In genomic region chr7:5470167-5470532, GRCh38 we compare ENCODE assay signal across 25 cellular contexts. TPM values are rescaled to one million over a fixed set of nuclear protein-coding genes. Genes with fewer than 3 reads are reported as not detected.
A peak's percentile ranks its signal among the peaks of the same experiment; 100 is the strongest.
DNase-seq lines count a peak whose midpoint lies in the region; ATAC-seq, FAIRE-seq and TF ChIP-seq lines count a peak whose summit lies in the region.
"Had no signal": no experiment of that assay in that cellular context is flagged by ENCODE, and none has a peak within 500 bp of the region (broad histone marks: within the 10 kb centered on the region; RNA-seq: fewer than 3 reads in every experiment).

No MANE protein-coding gene starts in this region.

- ATAC-seq in A549 (peak; percentile 51 to 54; a peak in 5 of 6 replicates), HCT116 (peak; percentile 37), K562 (no peak), T-cell (replicated peaks in 1 of 4) (no peak), mucosa of descending colon (no peak)

- TF ChIP-seq POLR2A in A549 (IDR thresholded peaks at IDR 0.05; ENCODE audit: low read length), result no peak
- no peak for TF ChIP-seq POLR2A in HCT116 (IDR thresholded peaks at IDR 0.05; ENCODE audit: borderline replicate concordance, extremely low read depth, insufficient read depth, insufficient read length)
- no peak for TF ChIP-seq POLR2A in K562 (conservative IDR thresholded peaks at IDR 0.05)

- no peak overlapping the region for H4K8ac ChIP-seq in mesenchymal stem cell (ENCODE audit: low read length)

- peaks cover 7% of the 10 kb centered on the region; the same call in 1 of the 3 replicates for H3K9me3 ChIP-seq in A549
- H3K9me3 ChIP-seq in HCT116 (ENCODE audit: control insufficient read depth in 1 of 2, insufficient read depth in 1 of 2, low read depth in 1 of 2, low read length in 2 of 2), result peaks cover 0 to 4% of the 10 kb centered on the region in 2 experiments; a peak in 1 of 4 replicates
- H3K9me3 ChIP-seq in K562 (replicated peaks; ENCODE audit: control insufficient read depth, insufficient read depth, low read depth, low read length), result peaks cover 7% of the 10 kb centered on the region
- peaks cover 5% of the 10 kb centered on the region for H3K9me3 ChIP-seq in mesenchymal stem cell (ENCODE audit: control insufficient read depth, low read length)
- H3K9me3 ChIP-seq in mucosa of descending colon, result no peaks in the 10 kb centered on the region
- H3K9me3 ChIP-seq: Caco-2, prostate gland, SJSA1, suprapubic skin, vagina had no signal

- peaks cover 8% of the 10 kb centered on the region for H3K36me3 Mint-ChIP-seq in T-cell
- peaks cover 5% of the 10 kb centered on the region for H3K36me3 Mint-ChIP-seq in activated naive CD8-positive, alpha-beta T cell treated with anti-CD3 and anti-CD28 coated beads for 36 hours

- no peak overlapping the region for H3K27ac Mint-ChIP-seq in T-cell
- no peak overlapping the region for H3K27ac Mint-ChIP-seq in activated naive CD8-positive, alpha-beta T cell treated with anti-CD3 and anti-CD28 coated beads for 36 hours
- H3K27ac Mint-ChIP-seq: activated T-cell treated with anti-CD3 and anti-CD28 coated beads, Interleukin-2, amount 50 U/mL, for 24 hours; T-helper 1 cell treated with Interleukin-12 subunit alpha and Interleukin-12 subunit beta and Interleukin-4 antibody, amounts not matched to agents 30 μg/mL and 1 μg/mL, for 36 hours had no signal

- H3K9me1 ChIP-seq in K562 (ENCODE audit: control insufficient read depth, insufficient read depth, low read length), result no peaks in the 10 kb centered on the region

- H3K9ac ChIP-seq in HCT116 (ENCODE audit: low read length) (no peak overlapping the region), K562 (ENCODE audit: insufficient read depth in 1 of 2, low read depth in 2 of 2, low read length in 2 of 2) (no peak overlapping the region), mesenchymal stem cell (ENCODE audit: low read length) (no peak overlapping the region)
- H3K9ac ChIP-seq: GM23248 had no signal

- H2BK120ac ChIP-seq in mesenchymal stem cell (ENCODE audit: low read depth, low read length), result no peak overlapping the region

- H2BK5ac ChIP-seq in mesenchymal stem cell (ENCODE audit: low read depth, low read length, poor library complexity, severe bottlenecking), result no peak overlapping the region

- H3K4me2 ChIP-seq in A549 (no peak overlapping the region), HCT116 (ENCODE audit: low read length) (no peak overlapping the region), K562 (ENCODE audit: insufficient read depth, low read length) (no peak overlapping the region), mesenchymal stem cell (ENCODE audit: low read length, poor library complexity, severe bottlenecking) (no peak overlapping the region)
- H3K4me2 ChIP-seq: PC-9, smooth muscle cell had no signal

- H3K4me1 ChIP-seq in A549 (no peaks in the 10 kb centered on the region), HCT116 (ENCODE audit: control insufficient read depth in 1 of 2, insufficient read depth in 2 of 2, low read length in 2 of 2) (no peaks in the 10 kb centered on the region), K562 (replicated peaks in 1 of 2; ENCODE audit: control insufficient read depth in 2 of 2, insufficient read depth in 2 of 2, low read length in 2 of 2) (peaks cover 3 to 31% of the 10 kb centered on the region in 2 experiments; a peak in 4 of 5 replicates), mesenchymal stem cell (ENCODE audit: control insufficient read depth, insufficient read depth, low read depth, low read length) (peaks cover 5% of the 10 kb centered on the region), mucosa of descending colon (ENCODE audit: low read depth) (no peaks in the 10 kb centered on the region)
- H3K4me1 ChIP-seq: Caco-2, prostate gland, SJSA1, vagina had no signal

- H3K4me3 ChIP-seq in A549, result no peak overlapping the region
- H3K4me3 ChIP-seq in HCT116 (replicated peaks in 1 of 2; ENCODE audit: low read depth in 1 of 2, low read length in 2 of 2), result no peak overlapping the region
- no peak overlapping the region for H3K4me3 ChIP-seq in K562
- no peak overlapping the region for H3K4me3 ChIP-seq in mesenchymal stem cell (ENCODE audit: insufficient read depth in 1 of 2, low read depth in 1 of 2, low read length in 2 of 2)
- no peak overlapping the region for H3K4me3 ChIP-seq in mucosa of descending colon
- H3K4me3 ChIP-seq: coronary artery, GM23248, PC-9, prostate gland, SJSA1, smooth muscle cell, suprapubic skin, vagina had no signal

- no TSS peak for BruUV-seq in HCT116 (replicated peaks; lab: Mats Ljungman, UMichigan)
- no TSS peak for BruUV-seq in K562 (replicated peaks; lab: Mats Ljungman, UMichigan)

- H3K36me3 ChIP-seq in HCT116 (ENCODE audit: control insufficient read depth in 1 of 2, insufficient read depth in 2 of 2, low read length in 2 of 2) (no peaks in the 10 kb centered on the region), K562 (ENCODE audit: control insufficient read depth, insufficient read depth, low read length) (no peaks in the 10 kb centered on the region), mesenchymal stem cell (ENCODE audit: control insufficient read depth in 1 of 2, insufficient read depth in 2 of 2, low read depth in 1 of 2, low read length in 2 of 2) (peaks cover 0 to 23% of the 10 kb centered on the region in 2 experiments), mucosa of descending colon (ENCODE audit: low read depth) (no peaks in the 10 kb centered on the region)
- H3K36me3 ChIP-seq: prostate gland, SJSA1, suprapubic skin, vagina had no signal

- TF ChIP-seq RAD21 in A549 (conservative IDR thresholded peaks at IDR 0.05 in 1 of 2, IDR thresholded peaks at IDR 0.05 in 1 of 2), result no peak
- TF ChIP-seq RAD21 in HCT116 (IDR thresholded peaks at IDR 0.05; ENCODE audit: low read depth), result 0 out of 2 replicates have a peak, but pooled peaks have one; percentile 15
- TF ChIP-seq RAD21 in K562 (CRISPR knock-in tag; conservative IDR thresholded peaks at IDR 0.05 in 1 of 2, IDR thresholded peaks at IDR 0.05 in 1 of 2), result no peak

- H3K9me2 ChIP-seq in HCT116 (ENCODE audit: insufficient read depth), result no peaks in the 10 kb centered on the region

- no peak for TF ChIP-seq EP300 in A549 (IDR thresholded peaks at IDR 0.05)
- no peak for TF ChIP-seq EP300 in K562 (IDR thresholded peaks at IDR 0.05; ENCODE audit: low read length)

- 0 out of 6 replicates have a peak overlapping the region, but pooled peaks of 1 of the 2 experiments have one; percentile 16 for H3K27ac ChIP-seq in A549
- no peak overlapping the region for H3K27ac ChIP-seq in HCT116 (ENCODE audit: low read depth, low read length)
- no peak overlapping the region for H3K27ac ChIP-seq in K562 (ENCODE audit: extremely low read depth, low read depth, low read length)
- H3K27ac ChIP-seq in mesenchymal stem cell (ENCODE audit: low read length, poor library complexity, severe bottlenecking), result no peak overlapping the region
- H3K27ac ChIP-seq: coronary artery, GM23248, PC-9, prostate gland, SJSA1, suprapubic skin, vagina had no signal

- no peaks in the 10 kb centered on the region for H3K79me1 ChIP-seq in mesenchymal stem cell (replicated peaks; ENCODE audit: low read length, poor library complexity, severe bottlenecking)

- H4K20me1 ChIP-seq in HCT116 (ENCODE audit: insufficient read depth) (no peaks in the 10 kb centered on the region), K562 (replicated peaks; ENCODE audit: control insufficient read depth, insufficient read depth, low read length) (no peaks in the 10 kb centered on the region)

- CTCF ChIA-PET in A549 (lab: Yijun Ruan, JAX), result interaction anchor here (0.7 to 1.6 kb wide), 5 partner anchors 8 to 230 kb away, joined by 3 to 5 read pairs (median 3); no protein-coding TSS in a partner anchor
- CTCF ChIA-PET in HCT116 (lab: Charles Lee), result interaction anchor here (0.6 kb wide), 1 partner anchor 230 kb away, joined by 3 read pairs; no protein-coding TSS in a partner anchor
- CTCF ChIA-PET in K562 (lab: Yijun Ruan, JAX; ENCODE audit: low intra/inter-chr PET ratio), result no interaction called here
- CTCF ChIA-PET in T-cell (lab: Charles Lee), result no interaction called here

- in situ Hi-C loops in K562 (cut with MboI), result no loop called here

- H2BK12ac ChIP-seq in mesenchymal stem cell (ENCODE audit: low read length in 2 of 2), result peak overlapping the region in 1 of 2 experiments; percentile 11

- H4K91ac ChIP-seq in mesenchymal stem cell (ENCODE audit: low read length), result peak overlapping the region; percentile 4

- no peak for DNase-seq in A549 (ENCODE audit: low read depth in 1 of 2, low spot score in 1 of 2)
- no peak for DNase-seq in HCT116 (ENCODE audit: low read depth, low spot score)
- DNase-seq in K562 (ENCODE audit: extremely low read depth in 1 of 4, low spot score in 3 of 4), result no peak
- no peak for DNase-seq in mesenchymal stem cell
- DNase-seq in T-cell, result no peak
- DNase-seq in activated naive CD8-positive, alpha-beta T cell treated with anti-CD3 and anti-CD28 coated beads for 36 hours, result no peak
- no peak for DNase-seq in NCI-H345 (lab: John Stamatoyannopoulos, UW)
- no peak for DNase-seq in mucosa of descending colon
- DNase-seq: activated CD4-positive, alpha-beta T cell treated with anti-CD3 and anti-CD28 coated beads for 48 hours; activated T-cell treated with anti-CD3 and anti-CD28 coated beads, Interleukin-2, amount 50 U/mL, for 24 hours; Caco-2; DMS79; GM23248; NCI-H1105 treated with DMSO at 0.1 percent for 48 hours; NCI-H446 treated with DMSO at 0.1 percent for 48 hours; PC-9; stimulated activated CD4-positive, alpha-beta T cell treated with anti-CD3 and anti-CD28 coated beads, Interleukin-2, amount 100 ng/mL, for 24 hours had no signal

- intact Hi-C loops in HCT116 (cut with micrococcal nuclease) (no loop called here), K562 (cut with micrococcal nuclease) (no loop called here), mucosa of descending colon (cut with DNase I, micrococcal nuclease) (no loop called here)

- H3K9me3 Mint-ChIP-seq in T-cell, result no peaks in the 10 kb centered on the region
- H3K9me3 Mint-ChIP-seq in activated naive CD8-positive, alpha-beta T cell treated with anti-CD3 and anti-CD28 coated beads for 36 hours, result no peaks in the 10 kb centered on the region
- H3K9me3 Mint-ChIP-seq: T-helper 1 cell treated with Interleukin-12 subunit alpha and Interleukin-12 subunit beta and Interleukin-4 antibody, amounts not matched to agents 30 μg/mL and 1 μg/mL, for 36 hours had no signal

- no peak overlapping the region for H3K14ac ChIP-seq in mesenchymal stem cell (ENCODE audit: low read length in 2 of 2)

- H2AFZ ChIP-seq in HCT116 (ENCODE audit: low read depth, low read length, poor library complexity, severe bottlenecking) (no peak overlapping the region), K562 (ENCODE audit: low read depth, low read length) (no peak overlapping the region), mesenchymal stem cell (ENCODE audit: low read depth, low read length) (no peak overlapping the region)
- H2AFZ ChIP-seq: GM23248, PC-9 had no signal

- WGBS in A549 (ENCODE audit: missing lambda C conversion rate), result 87% methylated on average over 9 of the region's 15 CpGs
- 84% methylated on average over 10 of the region's 15 CpGs for WGBS in K562 (ENCODE audit: insufficient coverage, low coverage, missing lambda C conversion rate)
- WGBS in mesenchymal stem cell, result 90% methylated on average over 15 of the region's 15 CpGs

- no peak overlapping the region for H2AK5ac ChIP-seq in mesenchymal stem cell (ENCODE audit: low read length, severe bottlenecking)

- no peak for FAIRE-seq in A549 (lab: Jason Lieb, UNC)
- FAIRE-seq in K562 (lab: Jason Lieb, UNC), result no peak
- FAIRE-seq: endometrium had no signal

- TF ChIP-seq CTCF in A549 (IDR thresholded peaks at IDR 0.05) (no peak), HCT116 (IDR thresholded peaks at IDR 0.05 in 2 of 3, conservative IDR thresholded peaks at IDR 0.05 in 1 of 3; ENCODE audit: borderline replicate concordance in 1 of 3, insufficient read depth in 1 of 3, low read depth in 2 of 3, low read length in 2 of 3) (no peak), K562 (IDR thresholded peaks at IDR 0.05 in 2 of 3, conservative IDR thresholded peaks at IDR 0.05 in 1 of 3; ENCODE audit: insufficient read depth in 2 of 3, low read depth in 1 of 3, low read length in 3 of 3) (0 out of 6 replicates have a peak, but pooled peaks of 1 of the 3 experiments have one; percentile 2), mucosa of descending colon (IDR thresholded peaks at IDR 0.05) (no peak)

- H3K4ac ChIP-seq in mesenchymal stem cell (ENCODE audit: low read depth in 1 of 2, low read length in 2 of 2), result no peak overlapping the region

- H3K79me2 ChIP-seq in HCT116 (ENCODE audit: insufficient read depth, low read length) (no peaks in the 10 kb centered on the region), K562 (ENCODE audit: control insufficient read depth, insufficient read depth, low read length) (no peaks in the 10 kb centered on the region)

- H3K27me3 ChIP-seq in HCT116 (ENCODE audit: insufficient read depth, low read length) (no peaks in the 10 kb centered on the region), K562 (ENCODE audit: control insufficient read depth in 2 of 2, insufficient read depth in 2 of 2, low read length in 2 of 2) (no peaks in the 10 kb centered on the region), mesenchymal stem cell (ENCODE audit: control insufficient read depth in 1 of 2, insufficient read depth in 1 of 2, low read length in 2 of 2) (no peaks in the 10 kb centered on the region)
- H3K27me3 ChIP-seq: SJSA1, suprapubic skin, vagina had no signal

- no peak overlapping the region for H3K23ac ChIP-seq in mesenchymal stem cell (ENCODE audit: low read length in 2 of 2)

- RAD21 ChIA-PET in HCT116 (lab: Charles Lee; ENCODE audit: low non-redundant PET in 1 of 2, low total read pairs in 2 of 2, uncharacterized antibody in 2 of 2, unreplicated experiment in 2 of 2), result no interaction called here

- H3K18ac ChIP-seq in mesenchymal stem cell (ENCODE audit: low read depth in 1 of 2, low read length in 2 of 2), result no peak overlapping the region

- H3K27me3 Mint-ChIP-seq in T-cell, result no peaks in the 10 kb centered on the region
- H3K27me3 Mint-ChIP-seq in activated naive CD8-positive, alpha-beta T cell treated with anti-CD3 and anti-CD28 coated beads for 36 hours, result no peaks in the 10 kb centered on the region
- H3K27me3 Mint-ChIP-seq: activated T-cell treated with anti-CD3 and anti-CD28 coated beads, Interleukin-2, amount 50 U/mL, for 24 hours had no signal

- no peak overlapping the region for H2BK15ac ChIP-seq in mesenchymal stem cell (ENCODE audit: low read depth, poor library complexity, severe bottlenecking)

- no peak overlapping the region for H3K4me3 Mint-ChIP-seq in T-cell
- H3K4me3 Mint-ChIP-seq in activated naive CD8-positive, alpha-beta T cell treated with anti-CD3 and anti-CD28 coated beads for 36 hours, result no peak overlapping the region
- H3K4me3 Mint-ChIP-seq: activated T-cell treated with anti-CD3 and anti-CD28 coated beads, Interleukin-2, amount 50 U/mL, for 24 hours; T-helper 1 cell treated with Interleukin-12 subunit alpha and Interleukin-12 subunit beta and Interleukin-4 antibody, amounts not matched to agents 30 μg/mL and 1 μg/mL, for 36 hours had no signal

- POLR2A ChIA-PET in A549 (lab: Yijun Ruan, JAX) (no interaction called here), HCT116 (lab: Charles Lee) (no interaction called here), K562 (lab: Yijun Ruan, JAX) (interaction anchor here (0.6 to 0.7 kb wide), 4 partner anchors 8 to 452 kb away, joined by 3 read pairs; no protein-coding TSS in a partner anchor), T-cell (lab: Charles Lee) (interaction anchor here in 1 of 2 donors (0.5 kb wide), 1 partner anchor 13 kb away, joined by 7 read pairs; no protein-coding TSS in a partner anchor)

- no peaks in the 10 kb centered on the region for H3K4me1 Mint-ChIP-seq in T-cell
- no peaks in the 10 kb centered on the region for H3K4me1 Mint-ChIP-seq in activated naive CD8-positive, alpha-beta T cell treated with anti-CD3 and anti-CD28 coated beads for 36 hours

RNA-seq across cellular contexts. Expression of gene FBXL18, which starts 43.5 kb away (rescaled TPM):
- polyA plus RNA-seq in A549 (2011; rRNA removed) (5.2 and 5.8 TPM in 2 replicates), A549 (2017; fragmentation: RNase III; extraction: RNeasy Plus Mini Kit Qiagen cat#74134 plus additional on column Dnase treatment) (12.3 to 13.0 TPM (median 12.7 TPM) in 3 replicates), K562 (2011; rRNA removed) (1.2 and 3.0 TPM in 2 replicates), K562 (2014; fragmentation: Illumina TruSeq; extraction: Trizol) (2.2 and 3.2 TPM in 2 replicates), K562 (2014; fragmentation: Nextera tagmentation; extraction: Ambion mirVana) (under 1 TPM; 0.25 to 0.31 TPM), K562 (2014; rRNA removed) (5.2 and 5.7 TPM in 2 replicates)
- 6.7 and 11.7 TPM in 2 replicates for polyA plus RNA-seq in A549 (2012; cell fraction: cytosol; rRNA removed)
- 21.0 and 33.1 TPM in 2 replicates for polyA plus RNA-seq in A549 (2012; cell fraction: nucleus; rRNA removed)
- 6.3 and 9.3 TPM in 2 replicates for polyA minus RNA-seq in A549 (2011; rRNA and poly(A)+ RNA removed)
- total RNA-seq in HCT116 (2021; ENCODE audit: unreplicated experiment) (16.5 TPM), K562 (2014; rRNA removed) (3.5 and 4.5 TPM in 2 replicates), K562 (2014; rRNA removed; fragmentation: Illumina TruSeq; extraction: Trizol) (1.4 and 1.5 TPM in 2 replicates), K562 (2015; rRNA removed; fragmentation: Illumina TruSeq; extraction: Trizol) (2.6 and 2.7 TPM in 2 replicates), K562 (2021) (13.4 and 14.2 TPM in 2 replicates), T-cell (10 to 100 TPM in 3 of 5 donors, 1 to 10 TPM in 2; 8.1 to 14.1 (median 12.0) TPM), mucosa of descending colon (10 to 100 TPM in 1 of 3 donors, 1 to 10 TPM in 2; 8.5 to 10.5 (median 9.8) TPM)
- polyA plus RNA-seq in HCT116 (2012), result 6.1 and 6.6 TPM in 2 replicates
- total RNA-seq in K562 (2011; cell fraction: chromatin; rRNA removed; ENCODE audit: low replicate concordance), result 15.8 and 38.3 TPM in 2 replicates
- total RNA-seq in K562 (2011; cell fraction: nucleolus; rRNA removed), result 22.5 and 24.8 TPM in 2 replicates
- 13.9 and 14.8 TPM in 2 replicates for total RNA-seq in K562 (2011; cell fraction: nucleoplasm; rRNA removed)
- polyA plus RNA-seq in K562 (2011; cell fraction: cytosol; rRNA removed), result 2.0 and 4.8 TPM in 2 replicates
- polyA plus RNA-seq in K562 (2011; cell fraction: nucleus; rRNA removed), result 3.8 and 7.6 TPM in 2 replicates
- polyA plus RNA-seq in K562 (2012), result 5.4 and 6.2 TPM in 2 replicates
- polyA minus RNA-seq in K562 (2011; rRNA and poly(A)+ RNA removed), result 1.7 and 2.2 TPM in 2 replicates
- 5.8 and 6.3 TPM in 2 replicates for polyA minus RNA-seq in K562 (2011; cell fraction: cytosol; rRNA and poly(A)+ RNA removed)
- polyA minus RNA-seq in K562 (2011; cell fraction: nucleus; rRNA and poly(A)+ RNA removed), result 5.0 and 6.2 TPM in 2 replicates
- 8.4 TPM for polyA plus RNA-seq in mesenchymal stem cell (2013, experiment 1 of 2)
- 8.3 TPM for polyA plus RNA-seq in mesenchymal stem cell (2013, experiment 2 of 2)
- 10 to 100 TPM; 10.2 to 10.7 TPM for total RNA-seq in activated naive CD8-positive, alpha-beta T cell treated with anti-CD3 and anti-CD28 coated beads for 36 hours

RNA-seq across cellular contexts. Expression of gene TNRC18, which starts 46.5 kb away (rescaled TPM):
- polyA plus RNA-seq in A549 (2011; rRNA removed) (13.7 and 15.5 TPM in 2 replicates), A549 (2017; fragmentation: RNase III; extraction: RNeasy Plus Mini Kit Qiagen cat#74134 plus additional on column Dnase treatment) (33.3 to 39.9 TPM (median 38.3 TPM) in 3 replicates), K562 (2011; rRNA removed) (3.2 and 4.2 TPM in 2 replicates), K562 (2014; fragmentation: Illumina TruSeq; extraction: Trizol) (22.3 and 22.7 TPM in 2 replicates), K562 (2014; fragmentation: Nextera tagmentation; extraction: Ambion mirVana) (under 1 TPM; 0.03 TPM), K562 (2014; rRNA removed) (19.2 and 27.2 TPM in 2 replicates)
- 19.2 and 28.3 TPM in 2 replicates for polyA plus RNA-seq in A549 (2012; cell fraction: cytosol; rRNA removed)
- polyA plus RNA-seq in A549 (2012; cell fraction: nucleus; rRNA removed), result 45.6 and 59.8 TPM in 2 replicates
- 24.3 and 25.5 TPM in 2 replicates for polyA minus RNA-seq in A549 (2011; rRNA and poly(A)+ RNA removed)
- total RNA-seq in HCT116 (2021; ENCODE audit: unreplicated experiment) (101 TPM), K562 (2014; rRNA removed) (14.3 and 18.0 TPM in 2 replicates), K562 (2014; rRNA removed; fragmentation: Illumina TruSeq; extraction: Trizol) (10.8 and 12.1 TPM in 2 replicates), K562 (2015; rRNA removed; fragmentation: Illumina TruSeq; extraction: Trizol) (19.8 and 23.5 TPM in 2 replicates), K562 (2021) (29.8 and 43.2 TPM in 2 replicates), T-cell (10 to 100 TPM; 58.8 to 71.0 (median 62.6) TPM), mucosa of descending colon (100 to 1,000 TPM in 2 of 3 donors, 10 to 100 TPM in 1; 94.0 to 170 (median 112) TPM)
- polyA plus RNA-seq in HCT116 (2012), result 65.0 and 67.6 TPM in 2 replicates
- total RNA-seq in K562 (2011; cell fraction: chromatin; rRNA removed; ENCODE audit: low replicate concordance), result 41.9 and 74.6 TPM in 2 replicates
- 31.5 and 35.9 TPM in 2 replicates for total RNA-seq in K562 (2011; cell fraction: nucleolus; rRNA removed)
- 35.6 and 54.7 TPM in 2 replicates for total RNA-seq in K562 (2011; cell fraction: nucleoplasm; rRNA removed)
- polyA plus RNA-seq in K562 (2011; cell fraction: cytosol; rRNA removed), result 3.5 and 8.3 TPM in 2 replicates
- polyA plus RNA-seq in K562 (2011; cell fraction: nucleus; rRNA removed), result 12.6 and 17.1 TPM in 2 replicates
- polyA plus RNA-seq in K562 (2012), result 25.7 and 34.0 TPM in 2 replicates
- polyA minus RNA-seq in K562 (2011; rRNA and poly(A)+ RNA removed), result 10.0 and 10.2 TPM in 2 replicates
- polyA minus RNA-seq in K562 (2011; cell fraction: cytosol; rRNA and poly(A)+ RNA removed), result 18.2 and 26.2 TPM in 2 replicates
- 11.3 and 12.7 TPM in 2 replicates for polyA minus RNA-seq in K562 (2011; cell fraction: nucleus; rRNA and poly(A)+ RNA removed)
- polyA plus RNA-seq in mesenchymal stem cell (2013, experiment 1 of 2), result 45.5 TPM
- 39.8 TPM for polyA plus RNA-seq in mesenchymal stem cell (2013, experiment 2 of 2)
- total RNA-seq in activated naive CD8-positive, alpha-beta T cell treated with anti-CD3 and anti-CD28 coated beads for 36 hours, result 10 to 100 TPM; 47.6 to 48.0 TPM

Comparison
In these comparisons a context has a peak if more than half of its experiments do, and no peak if none do; other contexts are left out.
1. ATAC-seq: peak in A549 (2 of 2) and HCT116 (single experiment); none in K562 (single experiment), T-cell (0 of 4) and mucosa of descending colon (single experiment).
2. CTCF ChIA-PET loops: an anchor here in A549 (0.7 to 1.6 kb wide) and HCT116 (0.6 kb wide); none called in K562 and T-cell.